8 cellular contexts compared by ENCODE assay signal in genomic region chr12:96985515-96986362, GRCh38.
DNase-seq lines count a peak whose midpoint lies in the region; ATAC-seq, FAIRE-seq and TF ChIP-seq lines count a peak whose summit lies in the region.

No MANE protein-coding gene starts in this region.

- WGBS in gastroesophageal sphincter (ENCODE audit: low coverage in 1 of 2), 2 donors: 7% methylated on average over 13 of the region's 56 CpGs; no CpG with 5 or more reads in 1 of the 2 donors
- WGBS in prostate gland: 6% methylated on average over 56 of the region's 56 CpGs

- TF ChIP-seq CTCF in gastroesophageal sphincter (IDR thresholded peaks at IDR 0.05): peak; percentile 64 to 91 (median 72)
- TF ChIP-seq CTCF in prostate gland (IDR thresholded peaks at IDR 0.05): peak; percentile 65 to 87 (median 78)

- H3K4me1 Mint-ChIP-seq in activated T-cell treated with anti-CD3 and anti-CD28 coated beads, Interleukin-2, amount 50 U/mL, for 24 hours (ENCODE audit: low read depth): peaks cover 8% of the 10 kb centered on the region

- H3K27ac Mint-ChIP-seq in activated T-cell treated with anti-CD3 and anti-CD28 coated beads, Interleukin-2, amount 50 U/mL, for 24 hours: no peak overlapping the region

- peak overlapping the region; percentile 64 for H3K4me3 Mint-ChIP-seq in activated T-cell treated with anti-CD3 and anti-CD28 coated beads, Interleukin-2, amount 50 U/mL, for 24 hours

- FAIRE-seq in RCC 7860 (lab: Jason Lieb, UNC): no peak

- H3K4me3 ChIP-seq in gastroesophageal sphincter (peak overlapping the region; percentile 1 to 47), prostate gland (peak overlapping the region; percentile 27 to 40)

- ATAC-seq in HG02759 (IDR thresholded peaks at IDR 0.05; ENCODE audit: unreplicated experiment): peak; percentile 94
- peak; percentile 28 for ATAC-seq in gastroesophageal sphincter

- peak; percentile 44 for DNase-seq in NCI-H1436 (lab: John Stamatoyannopoulos, UW)
- no peak for DNase-seq in NCI-H1436 treated with DMSO at 0.1 percent for 48 hours (lab: John Stamatoyannopoulos, UW)
- DNase-seq in NCI-H2081 treated with DMSO at 0.1 percent for 48 hours (lab: John Stamatoyannopoulos, UW): peak; percentile 32
- DNase-seq in activated T-cell treated with anti-CD3 and anti-CD28 coated beads, Interleukin-2, amount 50 U/mL, for 24 hours: peak; percentile 70
- DNase-seq in prostate gland (ENCODE audit: low spot score): peak; percentile 6
- no peak for DNase-seq in RCC 7860 (ENCODE audit: low spot score)

- no peak overlapping the region for H3K27ac ChIP-seq in gastroesophageal sphincter
- peak overlapping the region in 1 of 2 donors; percentile 19 for H3K27ac ChIP-seq in prostate gland

- peaks cover 16% of the 10 kb centered on the region for H3K27me3 ChIP-seq in gastroesophageal sphincter
- H3K27me3 ChIP-seq in prostate gland (replicated peaks; ENCODE audit: insufficient read depth): no peaks in the 10 kb centered on the region

- H3K9me3 ChIP-seq in gastroesophageal sphincter (no peaks in the 10 kb centered on the region), prostate gland (no peaks in the 10 kb centered on the region)

- TF ChIP-seq EP300 in gastroesophageal sphincter (IDR thresholded peaks at IDR 0.05): no peak

- peaks cover 54% of the 10 kb centered on the region for H3K27me3 Mint-ChIP-seq in activated T-cell treated with anti-CD3 and anti-CD28 coated beads, Interleukin-2, amount 50 U/mL, for 24 hours

- TF ChIP-seq POLR2A in gastroesophageal sphincter (IDR thresholded peaks at IDR 0.05): no peak
- no peak for TF ChIP-seq POLR2A in prostate gland (IDR thresholded peaks at IDR 0.05)

- no peaks in the 10 kb centered on the region for H3K36me3 Mint-ChIP-seq in activated T-cell treated with anti-CD3 and anti-CD28 coated beads, Interleukin-2, amount 50 U/mL, for 24 hours (ENCODE audit: low read depth)

- intact Hi-C loops in prostate gland (cut with DNase I): loop anchor here (5.0 to 10.0 kb wide), 3 partner anchors 319 to 1409 kb away; no protein-coding TSS in a partner anchor

- H3K36me3 ChIP-seq in gastroesophageal sphincter: no peaks in the 10 kb centered on the region
- H3K36me3 ChIP-seq in prostate gland: no peaks in the 10 kb centered on the region

- H3K4me1 ChIP-seq in gastroesophageal sphincter: peaks cover 0 to 28% (median 3%) of the 10 kb centered on the region in 3 donors
- no peaks in the 10 kb centered on the region for H3K4me1 ChIP-seq in prostate gland (replicated peaks)

- no peaks in the 10 kb centered on the region for H3K9me3 Mint-ChIP-seq in activated T-cell treated with anti-CD3 and anti-CD28 coated beads, Interleukin-2, amount 50 U/mL, for 24 hours

Comparison
In these comparisons a context has a peak if more than half of its experiments do, and no peak if none do; other contexts are left out.
1. DNase-seq: peak in NCI-H1436 (single experiment), NCI-H2081 treated with DMSO at 0.1 percent for 48 hours (single experiment), activated T-cell treated with anti-CD3 and anti-CD28 coated beads, Interleukin-2, amount 50 U/mL, for 24 hours (single experiment) and prostate gland (single experiment); none in NCI-H1436 treated with DMSO at 0.1 percent for 48 hours (single experiment) and RCC 7860 (single experiment).